In the genomic region with DNA sequence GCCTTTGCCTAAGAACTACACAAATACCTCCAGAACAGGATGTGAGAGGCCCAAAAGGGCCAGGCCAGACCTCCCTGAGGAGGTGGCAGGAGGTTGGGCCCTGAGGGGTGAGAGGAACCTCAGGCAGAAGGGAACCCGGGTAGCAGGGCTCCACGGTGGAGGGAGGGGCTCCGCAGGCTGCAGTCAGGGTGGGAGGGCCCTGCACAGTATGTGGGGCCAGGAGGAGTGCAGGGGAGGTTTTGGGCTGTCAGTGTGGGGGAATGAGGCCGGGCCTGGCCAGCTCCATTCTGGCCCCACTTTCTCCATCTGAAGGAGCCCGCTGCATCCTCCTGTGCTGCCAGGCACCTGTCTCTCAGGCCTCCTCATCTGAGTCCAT, we compare ENCODE assay signal across 8 cellular contexts. TPM values are rescaled to one million over a fixed set of nuclear protein-coding genes. Genes with fewer than 3 reads are reported as not detected.
DNase-seq lines count a peak whose midpoint lies in the region; ATAC-seq and TF ChIP-seq lines count a peak whose summit lies in the region.

No MANE protein-coding gene starts in this region.

- H3K36me3 ChIP-seq in left ventricle myocardium inferior: peaks cover 3% of the 10 kb centered on the region

- peak overlapping the region; percentile 91 for H3K27ac ChIP-seq in left ventricle myocardium inferior (replicated peaks)

- H3K4me3 ChIP-seq in left ventricle myocardium inferior: no peak overlapping the region

- TF ChIP-seq CTCF in activated B cell treated with CpG ODN at 0.5 μM for 24 hours (IDR thresholded peaks at IDR 0.05) (no peak), left ventricle myocardium inferior (IDR thresholded peaks at IDR 0.05; ENCODE audit: borderline replicate concordance) (no peak)

- H3K27me3 ChIP-seq in left ventricle myocardium inferior (ENCODE audit: low read depth): no peaks in the 10 kb centered on the region

- intact Hi-C loops in activated CD4-positive, alpha-beta T cell treated with anti-CD3 and anti-CD28 coated beads for 36 hours (cut with DNase I, micrococcal nuclease): loop anchor here in 1 of 2 experiments (1.0 kb wide), 1 partner anchor 9 kb away; no protein-coding TSS in a partner anchor
- intact Hi-C loops in activated B cell treated with CpG ODN at 0.5 μM for 24 hours (cut with micrococcal nuclease): no loop called here
- intact Hi-C loops in left ventricle myocardium inferior (cut with micrococcal nuclease): loop anchor here (10.0 kb wide), 1 partner anchor 54 kb away; the partner anchor contains the start of gene DDIT4

- H3K27ac Mint-ChIP-seq in activated CD4-positive, alpha-beta T cell treated with anti-CD3 and anti-CD28 coated beads for 36 hours: peak overlapping the region; percentile 97
- peak overlapping the region; percentile 71 for H3K27ac Mint-ChIP-seq in activated B cell treated with CpG ODN at 0.5 μM for 24 hours
- H3K27ac Mint-ChIP-seq in stimulated activated naive CD8-positive, alpha-beta T cell treated with anti-CD3 and anti-CD28 coated beads, Interleukin-15, Interleukin-2, amounts not matched to agents 100 ng/mL and 50 ng/mL, for 24 hours: peak overlapping the region; percentile 95

- POLR2A ChIA-PET in activated CD4-positive, alpha-beta T cell treated with anti-CD3 and anti-CD28 coated beads for 36 hours (lab: Charles Lee): interaction anchor here (1.1 to 5.8 kb wide), 9 partner anchors 9 to 74 kb away, joined by 3 to 75 read pairs (median 11); partner anchors contain the start of gene DDIT4
- POLR2A ChIA-PET in activated B cell treated with CpG ODN at 0.5 μM for 24 hours (lab: Charles Lee): interaction anchor here (0.9 to 35.9 kb wide), 7 partner anchors 9 to 246 kb away, joined by 3 to 1996 read pairs (median 18); partner anchors contain the start of genes DDIT4 and SPOCK2

- peaks cover 71% of the 10 kb centered on the region for H3K4me1 Mint-ChIP-seq in activated CD4-positive, alpha-beta T cell treated with anti-CD3 and anti-CD28 coated beads for 36 hours
- peaks cover 83% of the 10 kb centered on the region for H3K4me1 Mint-ChIP-seq in activated B cell treated with CpG ODN at 0.5 μM for 24 hours
- H3K4me1 Mint-ChIP-seq in stimulated activated naive CD8-positive, alpha-beta T cell treated with anti-CD3 and anti-CD28 coated beads, Interleukin-15, Interleukin-2, amounts not matched to agents 100 ng/mL and 50 ng/mL, for 24 hours (ENCODE audit: low read depth): peaks cover 79% of the 10 kb centered on the region

- no peaks in the 10 kb centered on the region for H3K27me3 Mint-ChIP-seq in activated CD4-positive, alpha-beta T cell treated with anti-CD3 and anti-CD28 coated beads for 36 hours
- H3K27me3 Mint-ChIP-seq in activated B cell treated with CpG ODN at 0.5 μM for 24 hours: no peaks in the 10 kb centered on the region
- H3K27me3 Mint-ChIP-seq in stimulated activated naive CD8-positive, alpha-beta T cell treated with anti-CD3 and anti-CD28 coated beads, Interleukin-15, Interleukin-2, amounts not matched to agents 100 ng/mL and 50 ng/mL, for 24 hours: no peaks in the 10 kb centered on the region

- peak overlapping the region; percentile 94 for H3K4me3 Mint-ChIP-seq in activated CD4-positive, alpha-beta T cell treated with anti-CD3 and anti-CD28 coated beads for 36 hours
- H3K4me3 Mint-ChIP-seq in activated B cell treated with CpG ODN at 0.5 μM for 24 hours: peak overlapping the region; percentile 24
- H3K4me3 Mint-ChIP-seq in stimulated activated naive CD8-positive, alpha-beta T cell treated with anti-CD3 and anti-CD28 coated beads, Interleukin-15, Interleukin-2, amounts not matched to agents 100 ng/mL and 50 ng/mL, for 24 hours: peak overlapping the region; percentile 89

- H3K36me3 Mint-ChIP-seq in activated CD4-positive, alpha-beta T cell treated with anti-CD3 and anti-CD28 coated beads for 36 hours (ENCODE audit: low read depth): peaks cover 37% of the 10 kb centered on the region
- peaks cover 1% of the 10 kb centered on the region for H3K36me3 Mint-ChIP-seq in activated B cell treated with CpG ODN at 0.5 μM for 24 hours (ENCODE audit: low read depth)
- peaks cover 10% of the 10 kb centered on the region for H3K36me3 Mint-ChIP-seq in stimulated activated naive CD8-positive, alpha-beta T cell treated with anti-CD3 and anti-CD28 coated beads, Interleukin-15, Interleukin-2, amounts not matched to agents 100 ng/mL and 50 ng/mL, for 24 hours (ENCODE audit: low read depth)

- peak; percentile 81 for DNase-seq in activated CD4-positive, alpha-beta T cell treated with anti-CD3 and anti-CD28 coated beads for 36 hours
- DNase-seq in activated CD4-positive, alpha-beta T cell treated with anti-CD3 and anti-CD28 coated beads for 4 hours: no peak
- DNase-seq in activated B cell treated with CpG ODN at 0.5 μM for 24 hours (no peak), left ventricle myocardium inferior (no peak)
- no peak for DNase-seq in stimulated activated CD4-positive, alpha-beta T cell treated with anti-CD3 and anti-CD28 coated beads, Interleukin-4, amount 100 ng/mL, for 4 hours

- H3K9me3 ChIP-seq in left ventricle myocardium inferior (replicated peaks): no peaks in the 10 kb centered on the region

- peak; percentile 40 for ATAC-seq in activated CD4-positive, alpha-beta T cell treated with anti-CD3 and anti-CD28 coated beads for 36 hours
- ATAC-seq in activated B cell treated with CpG ODN at 0.5 μM for 24 hours (ENCODE audit: low read depth) (peak; percentile 6), HG02840 (IDR thresholded peaks at IDR 0.05; ENCODE audit: low FRiP score, unreplicated experiment) (no peak), GM18519 (IDR thresholded peaks at IDR 0.05; ENCODE audit: low FRiP score, unreplicated experiment) (no peak)

- peaks cover 3% of the 10 kb centered on the region for H3K9me3 Mint-ChIP-seq in activated CD4-positive, alpha-beta T cell treated with anti-CD3 and anti-CD28 coated beads for 36 hours (ENCODE audit: low read depth)
- H3K9me3 Mint-ChIP-seq in activated B cell treated with CpG ODN at 0.5 μM for 24 hours: no peaks in the 10 kb centered on the region
- no peaks in the 10 kb centered on the region for H3K9me3 Mint-ChIP-seq in stimulated activated naive CD8-positive, alpha-beta T cell treated with anti-CD3 and anti-CD28 coated beads, Interleukin-15, Interleukin-2, amounts not matched to agents 100 ng/mL and 50 ng/mL, for 24 hours

- peaks cover 88% of the 10 kb centered on the region for H3K4me1 ChIP-seq in left ventricle myocardium inferior

- CTCF ChIA-PET in activated CD4-positive, alpha-beta T cell treated with anti-CD3 and anti-CD28 coated beads for 36 hours (lab: Charles Lee): interaction anchor here (1.3 kb wide), 1 partner anchor 36 kb away, joined by 3 read pairs; no protein-coding TSS in a partner anchor
- CTCF ChIA-PET in activated B cell treated with CpG ODN at 0.5 μM for 24 hours (lab: Charles Lee): interaction anchor here (1.0 to 3.3 kb wide), 7 partner anchors 11 to 280 kb away, joined by 3 to 11 read pairs (median 3); no protein-coding TSS in a partner anchor

RNA-seq across cellular contexts. Expression of gene DNAJB12, which starts 25.9 kb away (rescaled TPM):
- 10 to 100 TPM; 19.7 to 21.9 TPM for total RNA-seq in activated CD4-positive, alpha-beta T cell treated with anti-CD3 and anti-CD28 coated beads for 36 hours
- total RNA-seq in activated B cell treated with CpG ODN at 0.5 μM for 24 hours (39.0 and 39.9 TPM in 2 replicates), left ventricle myocardium inferior (25.6 TPM)

RNA-seq across cellular contexts. Expression of gene DDIT4, which starts 55.1 kb away (rescaled TPM):
- 1,000 to 10,000 TPM in 1 of 2 experiments, 100 to 1,000 TPM in 1; 750 to 1,039 TPM for total RNA-seq in activated CD4-positive, alpha-beta T cell treated with anti-CD3 and anti-CD28 coated beads for 36 hours
- total RNA-seq in activated B cell treated with CpG ODN at 0.5 μM for 24 hours (175 and 180 TPM in 2 replicates), left ventricle myocardium inferior (66.3 TPM)

Comparison
In these comparisons a context has a peak if more than half of its experiments do, and no peak if none do; other contexts are left out.
1. ATAC-seq: peak in activated CD4-positive, alpha-beta T cell treated with anti-CD3 and anti-CD28 coated beads for 36 hours (single experiment) and activated B cell treated with CpG ODN at 0.5 μM for 24 hours (single experiment); none in HG02840 (single experiment) and GM18519 (single experiment).
2. H3K4me3 Mint-ChIP-seq: peak in every context shown above with its lines; median percentile 94 in activated CD4-positive, alpha-beta T cell treated with anti-CD3 and anti-CD28 coated beads for 36 hours; 89 in stimulated activated naive CD8-positive, alpha-beta T cell treated with anti-CD3 and anti-CD28 coated beads, Interleukin-15, Interleukin-2, amounts not matched to agents 100 ng/mL and 50 ng/mL, for 24 hours; 24 in activated B cell treated with CpG ODN at 0.5 μM for 24 hours.
3. Peak in every context shown above with its lines, with median percentiles within 50 percentile points of each other: H3K27ac Mint-ChIP-seq.